ENCODE assay signal across 33 cellular contexts in the genomic region with DNA sequence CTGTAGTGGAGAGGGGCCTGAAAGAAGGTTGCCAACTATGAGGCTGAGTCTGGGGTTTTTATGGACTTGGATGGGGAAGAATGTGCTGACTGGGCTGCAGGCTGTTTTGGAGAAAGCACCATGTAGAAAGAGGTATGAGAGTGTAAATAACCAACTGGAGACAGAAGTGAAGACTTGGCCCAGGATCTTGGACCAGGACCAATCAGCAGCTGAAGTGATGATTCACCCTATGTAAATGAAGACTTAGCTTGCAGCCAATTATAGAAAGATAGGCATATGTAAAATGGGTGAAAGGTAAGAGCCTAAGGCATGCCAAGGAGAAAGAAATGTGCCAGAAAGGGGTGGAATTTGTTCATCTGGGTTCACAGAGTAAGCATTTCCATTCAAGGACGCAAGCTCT.
DNase-seq lines count a peak whose midpoint lies in the region; ATAC-seq and TF ChIP-seq lines count a peak whose summit lies in the region.
"Had no signal": no experiment of that assay in that cellular context is flagged by ENCODE, and none has a peak within 500 bp of the region (broad histone marks: within the 10 kb centered on the region; RNA-seq: fewer than 3 reads in every experiment).

No MANE protein-coding gene starts in this region.

- DNase-seq in A673 (ENCODE audit: low spot score) (peak; percentile 62), PC-3 (peak; percentile 65), body of pancreas (peak; percentile 38 to 75 (median 60)), islet precursor cell (peak; percentile 78), cerebellum (ENCODE audit: low spot score) (no peak), NCI-H2029 treated with DMSO at 0.1 percent for 48 hours (lab: John Stamatoyannopoulos, UW) (no peak), cerebellar cortex (ENCODE audit: low spot score) (no peak), NCI-H774 (lab: John Stamatoyannopoulos, UW) (no peak)
- DNase-seq: activated CD4-positive, alpha-beta T cell treated with anti-CD3 and anti-CD28 coated beads, Interleukin-2, amount 10 ng/mL, durations not matched to agents 24 days and 14 days; activated effector memory CD4-positive, alpha-beta T cell treated with anti-CD3 and anti-CD28 coated beads, Interleukin-2, amount 50 U/mL, for 16 hours; activated T-cell treated with anti-CD3 and anti-CD28 coated beads, Interleukin-2, amount 50 U/mL, for 1 hour; CD4-positive, alpha-beta memory T cell; cerebellar nuclear complex; DMS153; H7; hippocampal formation; immature natural killer cell; left colon; MV-4-11; NCI-H1436; NCI-H2081 treated with DMSO at 0.1 percent for 48 hours; NCI-H2227 treated with DMSO at 0.1 percent for 48 hours; NCI-H526; ovary; SIG-M5; small intestine; stimulated activated naive CD4-positive, alpha-beta T cell; T-helper 9 cell had no signal

- POLR2A ChIA-PET in A673 (lab: Charles Lee; ENCODE audit: low non-redundant PET) (no interaction called here), PC-3 (lab: Charles Lee; ENCODE audit: unreplicated experiment) (no interaction called here)

- H3K4me1 ChIP-seq in A673 (ENCODE audit: insufficient read depth, low read length, poor library complexity, severe bottlenecking) (no peaks in the 10 kb centered on the region), PC-3 (ENCODE audit: insufficient read depth, low read length) (no peaks in the 10 kb centered on the region; the same call in 1 of the 2 replicates), body of pancreas (no peaks in the 10 kb centered on the region)
- H3K4me1 ChIP-seq: A549, suprapubic skin had no signal

- no peaks in the 10 kb centered on the region for H3K79me2 ChIP-seq in PC-3 (ENCODE audit: low read length)

- H3F3A ChIP-seq in PC-3 (ENCODE audit: low read length, unreplicated experiment): no peaks in the 10 kb centered on the region

- TF ChIP-seq CTCF in A673 (conservative IDR thresholded peaks at IDR 0.05; ENCODE audit: low read depth, low read length) (no peak), PC-3 (conservative IDR thresholded peaks at IDR 0.05; ENCODE audit: low read depth, low read length) (no peak), body of pancreas (IDR thresholded peaks at IDR 0.05) (no peak)

- no peaks in the 10 kb centered on the region for H3K27me3 ChIP-seq in A673 (replicated peaks; ENCODE audit: insufficient read depth, low read depth, low read length, poor library complexity)
- H3K27me3 ChIP-seq in PC-3 (ENCODE audit: low read length): no peaks in the 10 kb centered on the region
- no peaks in the 10 kb centered on the region for H3K27me3 ChIP-seq in body of pancreas
- H3K27me3 ChIP-seq: ovary, suprapubic skin had no signal

- TF ChIP-seq POLR2A in body of pancreas (IDR thresholded peaks at IDR 0.05): no peak

- H3K9me3 ChIP-seq in A673 (ENCODE audit: low read depth, low read length, poor library complexity, severe bottlenecking): peaks cover 3% of the 10 kb centered on the region
- no peaks in the 10 kb centered on the region for H3K9me3 ChIP-seq in PC-3 (ENCODE audit: low read length)
- H3K9me3 ChIP-seq in body of pancreas: no peaks in the 10 kb centered on the region
- H3K9me3 ChIP-seq: A549, suprapubic skin had no signal

- H3K27ac ChIP-seq in A673 (ENCODE audit: low read depth, low read length, poor library complexity, severe bottlenecking) (no peak overlapping the region), PC-3 (ENCODE audit: low read length) (no peak overlapping the region), body of pancreas (no peak overlapping the region)
- H3K27ac ChIP-seq: A549, KMS-11, ovary, suprapubic skin had no signal

- ATAC-seq in PC-3 (peak; percentile 79), body of pancreas (peak; percentile 82)
- ATAC-seq: A549, GM12878, left colon, Panc1 had no signal

- intact Hi-C loops in A673 (cut with micrococcal nuclease; ENCODE audit: unreplicated experiment): no loop called here
- intact Hi-C loops in PC-3 (cut with micrococcal nuclease): loop anchor here (5.0 kb wide), 1 partner anchor 92 kb away; no protein-coding TSS in a partner anchor
- intact Hi-C loops in body of pancreas (cut with DNase I): no loop called here

- H3K4me2 ChIP-seq in PC-3 (ENCODE audit: low read length): no peak overlapping the region
- H3K4me2 ChIP-seq: A549, KMS-11 had no signal

- no peaks in the 10 kb centered on the region for H4K20me1 ChIP-seq in PC-3 (ENCODE audit: low read length)

- no peak overlapping the region for H3K9ac ChIP-seq in PC-3 (ENCODE audit: low read length)
- H3K9ac ChIP-seq: KMS-11 had no signal

- BruUV-seq in A673 (replicated peaks; lab: Mats Ljungman, UMichigan) (no TSS peak), PC-3 (replicated peaks; lab: Mats Ljungman, UMichigan) (no TSS peak)

- CTCF ChIA-PET in A673 (lab: Charles Lee) (no interaction called here), PC-3 (lab: Charles Lee) (no interaction called here)

- H3K36me3 ChIP-seq in A673 (ENCODE audit: insufficient read depth, low read length, poor library complexity, severe bottlenecking) (no peaks in the 10 kb centered on the region), PC-3 (ENCODE audit: low read depth, low read length) (no peaks in the 10 kb centered on the region), body of pancreas (replicated peaks in 1 of 2; ENCODE audit: insufficient read depth in 1 of 2, low read depth in 2 of 2) (no peaks in the 10 kb centered on the region)
- H3K36me3 ChIP-seq: ovary, suprapubic skin had no signal

- 33 to 47% methylated on average over 1 of the region's 1 CpG for WGBS in body of pancreas, 2 donors

- no peak overlapping the region for H2AFZ ChIP-seq in PC-3 (ENCODE audit: low read length)

- H3K4me3 ChIP-seq in A673 (ENCODE audit: low read depth, low read length, poor library complexity, severe bottlenecking) (no peak overlapping the region), PC-3 (ENCODE audit: low read length) (no peak overlapping the region), body of pancreas (no peak overlapping the region)
- H3K4me3 ChIP-seq: A549, GM12878, ovary, suprapubic skin had no signal

- H3K9me2 ChIP-seq in PC-3 (replicated peaks; ENCODE audit: low read length): no peaks in the 10 kb centered on the region

Comparison
In these comparisons a context has a peak if more than half of its experiments do, and no peak if none do; other contexts are left out.
1. DNase-seq: peak in A673 (single experiment), PC-3 (single experiment), body of pancreas (4 of 4) and islet precursor cell (single experiment); none in cerebellum (single experiment), NCI-H2029 treated with DMSO at 0.1 percent for 48 hours (single experiment), cerebellar cortex (single experiment) and NCI-H774 (single experiment).